1 cellular context compared by ENCODE assay signal in the genomic region with DNA sequence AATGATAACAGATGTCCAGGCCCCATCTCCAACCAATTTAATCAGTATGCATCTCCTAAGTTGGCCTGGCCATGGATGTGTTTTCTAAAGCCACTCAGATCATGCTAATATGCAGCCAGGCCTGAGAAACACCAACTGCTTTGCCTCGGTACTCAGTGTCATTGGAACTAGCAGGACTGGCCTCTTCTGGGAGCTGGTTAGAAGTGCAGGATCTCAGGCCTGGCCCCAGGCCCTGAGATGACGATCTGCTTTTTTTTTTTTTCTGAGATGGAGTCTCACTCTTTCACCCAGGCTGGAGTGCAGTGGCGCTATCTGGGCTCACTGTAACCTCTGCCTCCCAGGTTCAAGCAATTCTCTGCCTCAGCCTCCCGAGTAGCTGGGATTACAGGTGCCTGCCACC.
TF ChIP-seq lines count a peak whose summit lies in the region.

No MANE protein-coding gene starts in this region.

TF ChIP-seq in WTC11, 78 proteins besides CTCF, POLR2A, EP300 and RAD21 (continued from another document):
- TF ChIP-seq, protein P1, sequence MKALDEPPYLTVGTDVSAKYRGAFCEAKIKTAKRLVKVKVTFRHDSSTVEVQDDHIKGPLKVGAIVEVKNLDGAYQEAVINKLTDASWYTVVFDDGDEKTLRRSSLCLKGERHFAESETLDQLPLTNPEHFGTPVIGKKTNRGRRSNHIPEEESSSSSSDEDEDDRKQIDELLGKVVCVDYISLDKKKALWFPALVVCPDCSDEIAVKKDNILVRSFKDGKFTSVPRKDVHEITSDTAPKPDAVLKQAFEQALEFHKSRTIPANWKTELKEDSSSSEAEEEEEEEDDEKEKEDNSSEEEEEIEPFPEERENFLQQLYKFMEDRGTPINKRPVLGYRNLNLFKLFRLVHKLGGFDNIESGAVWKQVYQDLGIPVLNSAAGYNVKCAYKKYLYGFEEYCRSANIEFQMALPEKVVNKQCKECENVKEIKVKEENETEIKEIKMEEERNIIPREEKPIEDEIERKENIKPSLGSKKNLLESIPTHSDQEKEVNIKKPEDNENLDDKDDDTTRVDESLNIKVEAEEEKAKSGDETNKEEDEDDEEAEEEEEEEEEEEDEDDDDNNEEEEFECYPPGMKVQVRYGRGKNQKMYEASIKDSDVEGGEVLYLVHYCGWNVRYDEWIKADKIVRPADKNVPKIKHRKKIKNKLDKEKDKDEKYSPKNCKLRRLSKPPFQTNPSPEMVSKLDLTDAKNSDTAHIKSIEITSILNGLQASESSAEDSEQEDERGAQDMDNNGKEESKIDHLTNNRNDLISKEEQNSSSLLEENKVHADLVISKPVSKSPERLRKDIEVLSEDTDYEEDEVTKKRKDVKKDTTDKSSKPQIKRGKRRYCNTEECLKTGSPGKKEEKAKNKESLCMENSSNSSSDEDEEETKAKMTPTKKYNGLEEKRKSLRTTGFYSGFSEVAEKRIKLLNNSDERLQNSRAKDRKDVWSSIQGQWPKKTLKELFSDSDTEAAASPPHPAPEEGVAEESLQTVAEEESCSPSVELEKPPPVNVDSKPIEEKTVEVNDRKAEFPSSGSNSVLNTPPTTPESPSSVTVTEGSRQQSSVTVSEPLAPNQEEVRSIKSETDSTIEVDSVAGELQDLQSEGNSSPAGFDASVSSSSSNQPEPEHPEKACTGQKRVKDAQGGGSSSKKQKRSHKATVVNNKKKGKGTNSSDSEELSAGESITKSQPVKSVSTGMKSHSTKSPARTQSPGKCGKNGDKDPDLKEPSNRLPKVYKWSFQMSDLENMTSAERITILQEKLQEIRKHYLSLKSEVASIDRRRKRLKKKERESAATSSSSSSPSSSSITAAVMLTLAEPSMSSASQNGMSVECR (CRISPR knock-in tag; IDR thresholded peaks at IDR 0.05; ENCODE audit: borderline replicate concordance) = no peak
- TF ChIP-seq, protein P2, sequence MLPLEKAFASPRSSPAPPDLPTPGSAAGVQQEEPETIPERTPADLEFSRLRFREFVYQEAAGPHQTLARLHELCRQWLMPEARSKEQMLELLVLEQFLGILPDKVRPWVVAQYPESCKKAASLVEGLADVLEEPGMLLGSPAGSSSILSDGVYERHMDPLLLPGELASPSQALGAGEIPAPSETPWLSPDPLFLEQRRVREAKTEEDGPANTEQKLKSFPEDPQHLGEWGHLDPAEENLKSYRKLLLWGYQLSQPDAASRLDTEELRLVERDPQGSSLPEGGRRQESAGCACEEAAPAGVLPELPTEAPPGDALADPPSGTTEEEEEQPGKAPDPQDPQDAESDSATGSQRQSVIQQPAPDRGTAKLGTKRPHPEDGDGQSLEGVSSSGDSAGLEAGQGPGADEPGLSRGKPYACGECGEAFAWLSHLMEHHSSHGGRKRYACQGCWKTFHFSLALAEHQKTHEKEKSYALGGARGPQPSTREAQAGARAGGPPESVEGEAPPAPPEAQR (CRISPR knock-in tag; IDR thresholded peaks at IDR 0.05) = no peak
- TF ChIP-seq, protein P3, sequence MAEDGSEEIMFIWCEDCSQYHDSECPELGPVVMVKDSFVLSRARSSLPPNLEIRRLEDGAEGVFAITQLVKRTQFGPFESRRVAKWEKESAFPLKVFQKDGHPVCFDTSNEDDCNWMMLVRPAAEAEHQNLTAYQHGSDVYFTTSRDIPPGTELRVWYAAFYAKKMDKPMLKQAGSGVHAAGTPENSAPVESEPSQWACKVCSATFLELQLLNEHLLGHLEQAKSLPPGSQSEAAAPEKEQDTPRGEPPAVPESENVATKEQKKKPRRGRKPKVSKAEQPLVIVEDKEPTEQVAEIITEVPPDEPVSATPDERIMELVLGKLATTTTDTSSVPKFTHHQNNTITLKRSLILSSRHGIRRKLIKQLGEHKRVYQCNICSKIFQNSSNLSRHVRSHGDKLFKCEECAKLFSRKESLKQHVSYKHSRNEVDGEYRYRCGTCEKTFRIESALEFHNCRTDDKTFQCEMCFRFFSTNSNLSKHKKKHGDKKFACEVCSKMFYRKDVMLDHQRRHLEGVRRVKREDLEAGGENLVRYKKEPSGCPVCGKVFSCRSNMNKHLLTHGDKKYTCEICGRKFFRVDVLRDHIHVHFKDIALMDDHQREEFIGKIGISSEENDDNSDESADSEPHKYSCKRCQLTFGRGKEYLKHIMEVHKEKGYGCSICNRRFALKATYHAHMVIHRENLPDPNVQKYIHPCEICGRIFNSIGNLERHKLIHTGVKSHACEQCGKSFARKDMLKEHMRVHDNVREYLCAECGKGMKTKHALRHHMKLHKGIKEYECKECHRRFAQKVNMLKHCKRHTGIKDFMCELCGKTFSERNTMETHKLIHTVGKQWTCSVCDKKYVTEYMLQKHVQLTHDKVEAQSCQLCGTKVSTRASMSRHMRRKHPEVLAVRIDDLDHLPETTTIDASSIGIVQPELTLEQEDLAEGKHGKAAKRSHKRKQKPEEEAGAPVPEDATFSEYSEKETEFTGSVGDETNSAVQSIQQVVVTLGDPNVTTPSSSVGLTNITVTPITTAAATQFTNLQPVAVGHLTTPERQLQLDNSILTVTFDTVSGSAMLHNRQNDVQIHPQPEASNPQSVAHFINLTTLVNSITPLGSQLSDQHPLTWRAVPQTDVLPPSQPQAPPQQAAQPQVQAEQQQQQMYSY (CRISPR knock-in tag; IDR thresholded peaks at IDR 0.05) = no peak
- TF ChIP-seq NFATC4 (CRISPR knock-in tag; IDR thresholded peaks at IDR 0.05) = no peak
